ENCODE assay signal across 9 cellular contexts in genomic region chr18:79588636-79589481, GRCh38.
A peak's percentile ranks its signal among the peaks of the same experiment; 100 is the strongest.
DNase-seq lines count a peak whose midpoint lies in the region; ATAC-seq, FAIRE-seq and TF ChIP-seq lines count a peak whose summit lies in the region.
"Had no signal": no experiment of that assay in that cellular context is flagged by ENCODE, and none has a peak within 500 bp of the region (broad histone marks: within the 10 kb centered on the region; RNA-seq: fewer than 3 reads in every experiment).

No MANE protein-coding gene starts in this region.

- no peaks in the 10 kb centered on the region for H3K79me2 ChIP-seq in HepG2 (ENCODE audit: insufficient read depth, low read length)

- H4K20me1 ChIP-seq in HepG2 (ENCODE audit: insufficient read depth, low read length): no peaks in the 10 kb centered on the region

- H3K27me3 ChIP-seq in HepG2 (ENCODE audit: control insufficient read depth in 1 of 2, insufficient read depth in 2 of 2, low read length in 2 of 2) (peaks cover 12 to 58% of the 10 kb centered on the region in 2 experiments; a peak in 4 of 5 replicates), testis (no peaks in the 10 kb centered on the region)

- in situ Hi-C loops in HepG2 (cut with HindIII; ENCODE audit: extremely low pct_ligation_motif_present, low pct_unique_long_range_greater_than_20kb): no loop called here

- H3K4me3 ChIP-seq in coronary artery (peak overlapping the region; percentile 56), HepG2 (replicated peaks in 1 of 3; ENCODE audit: insufficient read depth in 1 of 3, low read depth in 2 of 3, low read length in 3 of 3) (peak overlapping the region in 1 of 3 experiments; percentile 26; a peak in 1 of 6 replicates), testis (no peak overlapping the region)

- ATAC-seq in HepG2 (peak; percentile 74), GM18502 (IDR thresholded peaks at IDR 0.05; ENCODE audit: poor library complexity, unreplicated experiment) (no peak)

- POLR2A ChIA-PET in HepG2 (lab: Yijun Ruan, JAX): no interaction called here

- 30% methylated on average over 34 of the region's 38 CpGs for WGBS in HepG2 (ENCODE audit: low lambda C conversion rate)
- 43 to 51% methylated on average over 32 to 38 of the region's 38 CpGs for WGBS in testis, 2 donors

- TF ChIP-seq RAD21 in HepG2 (CRISPR knock-in tag; IDR thresholded peaks at IDR 0.05): no peak

- TF ChIP-seq EP300 in HepG2 (IDR thresholded peaks at IDR 0.05; ENCODE audit: low read depth in 2 of 2, low read length in 2 of 2): no peak
- TF ChIP-seq EP300 in HepG2 (CRISPR knock-in tag; IDR thresholded peaks at IDR 0.05; ENCODE audit: borderline replicate concordance): no peak

- DNase-seq in M059J (ENCODE audit: low read depth) (peak; percentile 56), coronary artery (ENCODE audit: low spot score) (peak; percentile 98), HepG2 (ENCODE audit: low spot score) (peak; percentile 47), testis (peak; percentile 90), RCC 7860 (ENCODE audit: low spot score) (no peak), NCI-H1694 (lab: John Stamatoyannopoulos, UW) (no peak), NCI-H187 (lab: John Stamatoyannopoulos, UW) (no peak)
- DNase-seq: stimulated activated CD8-positive, alpha-beta memory T cell treated with anti-CD3 and anti-CD28 coated beads, Interleukin-4, amount 100 ng/mL, for 48 hours had no signal

- CTCF ChIA-PET in HepG2 (lab: Yijun Ruan, JAX; ENCODE audit: low intra/inter-chr PET ratio, low total read pairs): no interaction called here

- H3K9ac ChIP-seq in HepG2 (ENCODE audit: insufficient read depth, low read depth, low read length): no peak overlapping the region

- H2AFZ ChIP-seq in HepG2 (ENCODE audit: low read length): no peak overlapping the region

- no peaks in the 10 kb centered on the region for H3K36me3 ChIP-seq in HepG2 (replicated peaks in 1 of 2; ENCODE audit: control insufficient read depth in 1 of 2, insufficient read depth in 2 of 2, low read length in 2 of 2)
- no peaks in the 10 kb centered on the region for H3K36me3 ChIP-seq in testis (ENCODE audit: low read depth, missing control alignments)

- peak overlapping the region; percentile 83 to 94 for H3K27ac ChIP-seq in coronary artery
- no peak overlapping the region for H3K27ac ChIP-seq in HepG2 (ENCODE audit: extremely low read length, insufficient read depth, low read length)
- H3K27ac ChIP-seq in testis: peak overlapping the region; percentile 12 to 56

- no peak for TF ChIP-seq CTCF in coronary artery (IDR thresholded peaks at IDR 0.05)
- TF ChIP-seq CTCF in HepG2 (CRISPR knock-in tag; IDR thresholded peaks at IDR 0.05): no peak
- peak in 1 of 3 experiments; percentile 11 for TF ChIP-seq CTCF in testis (IDR thresholded peaks at IDR 0.05)

- H3K4me1 ChIP-seq in HepG2 (ENCODE audit: insufficient read depth, low read length) (peaks cover 43% of the 10 kb centered on the region), testis (peaks cover 29% of the 10 kb centered on the region)

- intact Hi-C loops in HepG2 (cut with micrococcal nuclease; ENCODE audit: unreplicated experiment) (no loop called here), testis (cut with DNase I; ENCODE audit: low total_unique reads) (no loop called here)

- BruUV-seq in HepG2 (replicated peaks; lab: Mats Ljungman, UMichigan): no TSS peak

- peak overlapping the region; percentile 38 for H3K4me2 ChIP-seq in HepG2 (ENCODE audit: low read depth, low read length)

- TF ChIP-seq POLR2A in HepG2 (IDR thresholded peaks at IDR 0.05; ENCODE audit: insufficient read depth in 1 of 2, low read depth in 2 of 2, low read length in 2 of 2) (no peak), testis (IDR thresholded peaks at IDR 0.05) (no peak)

- H3K9me3 ChIP-seq in HepG2 (ENCODE audit: low read length) (no peaks in the 10 kb centered on the region), testis (no peaks in the 10 kb centered on the region)

- FAIRE-seq in HepG2 (lab: Jason Lieb, UNC): no peak
- no peak for FAIRE-seq in RCC 7860 (lab: Jason Lieb, UNC)

TF ChIP-seq in HepG2, 621 proteins besides CTCF, POLR2A, EP300 and RAD21 (continues in another document):
- 0 out of 2 replicates have a peak, but pooled peaks have one; percentile 75 for TF ChIP-seq ZNF224 (CRISPR knock-in tag; IDR thresholded peaks at IDR 0.05)
- TF ChIP-seq MIXL1 (CRISPR knock-in tag; IDR thresholded peaks at IDR 0.05): peak; percentile 70; the same call in 1 of the 2 replicates
- peak; percentile 68 for TF ChIP-seq SKI (IDR thresholded peaks at IDR 0.05; ENCODE audit: partially characterized antibody)
- no peak for TF ChIP-seq MZF1 (CRISPR knock-in tag; IDR thresholded peaks at IDR 0.05; ENCODE audit: borderline replicate concordance)
- TF ChIP-seq THAP7 (CRISPR knock-in tag; IDR thresholded peaks at IDR 0.05): peak; percentile 35; the same call in 1 of the 2 replicates
- TF ChIP-seq YY1 (IDR thresholded peaks at IDR 0.05; ENCODE audit: insufficient read depth, insufficient replicate concordance, low read depth, low read length): peak; percentile 29
- TF ChIP-seq ZZZ3 (CRISPR knock-in tag; IDR thresholded peaks at IDR 0.05; ENCODE audit: borderline replicate concordance): peak; percentile 36; the same call in 1 of the 2 replicates
- TF ChIP-seq NKX3-1 (CRISPR knock-in tag; IDR thresholded peaks at IDR 0.05): peak; percentile 79
- TF ChIP-seq HMGXB3 (CRISPR knock-in tag; IDR thresholded peaks at IDR 0.05; ENCODE audit: borderline replicate concordance): peak; percentile 42; the same call in 1 of the 2 replicates
- no peak for TF ChIP-seq FOXA3 (CRISPR knock-in tag; IDR thresholded peaks at IDR 0.05)
- TF ChIP-seq, protein P1, sequence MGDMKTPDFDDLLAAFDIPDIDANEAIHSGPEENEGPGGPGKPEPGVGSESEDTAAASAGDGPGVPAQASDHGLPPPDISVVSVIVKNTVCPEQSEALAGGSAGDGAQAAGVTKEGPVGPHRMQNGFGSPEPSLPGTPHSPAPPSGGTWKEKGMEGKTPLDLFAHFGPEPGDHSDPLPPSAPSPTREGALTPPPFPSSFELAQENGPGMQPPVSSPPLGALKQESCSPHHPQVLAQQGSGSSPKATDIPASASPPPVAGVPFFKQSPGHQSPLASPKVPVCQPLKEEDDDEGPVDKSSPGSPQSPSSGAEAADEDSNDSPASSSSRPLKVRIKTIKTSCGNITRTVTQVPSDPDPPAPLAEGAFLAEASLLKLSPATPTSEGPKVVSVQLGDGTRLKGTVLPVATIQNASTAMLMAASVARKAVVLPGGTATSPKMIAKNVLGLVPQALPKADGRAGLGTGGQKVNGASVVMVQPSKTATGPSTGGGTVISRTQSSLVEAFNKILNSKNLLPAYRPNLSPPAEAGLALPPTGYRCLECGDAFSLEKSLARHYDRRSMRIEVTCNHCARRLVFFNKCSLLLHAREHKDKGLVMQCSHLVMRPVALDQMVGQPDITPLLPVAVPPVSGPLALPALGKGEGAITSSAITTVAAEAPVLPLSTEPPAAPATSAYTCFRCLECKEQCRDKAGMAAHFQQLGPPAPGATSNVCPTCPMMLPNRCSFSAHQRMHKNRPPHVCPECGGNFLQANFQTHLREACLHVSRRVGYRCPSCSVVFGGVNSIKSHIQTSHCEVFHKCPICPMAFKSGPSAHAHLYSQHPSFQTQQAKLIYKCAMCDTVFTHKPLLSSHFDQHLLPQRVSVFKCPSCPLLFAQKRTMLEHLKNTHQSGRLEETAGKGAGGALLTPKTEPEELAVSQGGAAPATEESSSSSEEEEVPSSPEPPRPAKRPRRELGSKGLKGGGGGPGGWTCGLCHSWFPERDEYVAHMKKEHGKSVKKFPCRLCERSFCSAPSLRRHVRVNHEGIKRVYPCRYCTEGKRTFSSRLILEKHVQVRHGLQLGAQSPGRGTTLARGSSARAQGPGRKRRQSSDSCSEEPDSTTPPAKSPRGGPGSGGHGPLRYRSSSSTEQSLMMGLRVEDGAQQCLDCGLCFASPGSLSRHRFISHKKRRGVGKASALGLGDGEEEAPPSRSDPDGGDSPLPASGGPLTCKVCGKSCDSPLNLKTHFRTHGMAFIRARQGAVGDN (CRISPR knock-in tag; IDR thresholded peaks at IDR 0.05): peak; percentile 99
- no peak for TF ChIP-seq ZNF44 (CRISPR knock-in tag; IDR thresholded peaks at IDR 0.05)
- peak; percentile 94 for TF ChIP-seq ZNF878 (CRISPR knock-in tag; IDR thresholded peaks at IDR 0.05)

Comparison
In these comparisons a context has a peak if more than half of its experiments do, and no peak if none do; other contexts are left out.
1. DNase-seq: peak in M059J (single experiment), coronary artery (single experiment), HepG2 (single experiment) and testis (single experiment); none in RCC 7860 (single experiment), NCI-H1694 (single experiment) and NCI-H187 (0 of 2).